Comparison of ENCODE assay signal across 3 cellular contexts in the genomic region with DNA sequence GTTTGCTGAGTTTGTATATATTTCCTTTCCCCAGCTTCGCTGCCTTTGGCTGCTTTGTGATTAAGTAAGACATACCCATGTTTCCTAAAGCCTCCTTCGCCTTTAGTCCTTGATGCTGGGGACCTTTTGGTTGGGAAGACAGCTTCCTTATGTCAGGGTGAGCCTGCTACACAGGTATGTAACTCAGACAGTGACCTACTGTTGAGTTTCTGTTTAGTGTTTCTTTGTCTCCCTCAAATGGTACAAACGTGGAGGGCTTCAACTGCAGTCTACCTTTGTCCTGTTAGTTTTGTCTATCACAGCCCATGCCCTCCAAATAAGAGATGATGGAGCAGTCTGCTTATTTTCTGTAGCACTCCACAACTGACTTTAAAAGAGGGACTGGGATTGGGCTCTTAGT.
TF ChIP-seq lines count a peak whose summit lies in the region.

No MANE protein-coding gene starts in this region.

TF ChIP-seq in GM23338, 12 proteins besides CTCF, POLR2A, EP300 and RAD21:
- TF ChIP-seq, protein P1, sequence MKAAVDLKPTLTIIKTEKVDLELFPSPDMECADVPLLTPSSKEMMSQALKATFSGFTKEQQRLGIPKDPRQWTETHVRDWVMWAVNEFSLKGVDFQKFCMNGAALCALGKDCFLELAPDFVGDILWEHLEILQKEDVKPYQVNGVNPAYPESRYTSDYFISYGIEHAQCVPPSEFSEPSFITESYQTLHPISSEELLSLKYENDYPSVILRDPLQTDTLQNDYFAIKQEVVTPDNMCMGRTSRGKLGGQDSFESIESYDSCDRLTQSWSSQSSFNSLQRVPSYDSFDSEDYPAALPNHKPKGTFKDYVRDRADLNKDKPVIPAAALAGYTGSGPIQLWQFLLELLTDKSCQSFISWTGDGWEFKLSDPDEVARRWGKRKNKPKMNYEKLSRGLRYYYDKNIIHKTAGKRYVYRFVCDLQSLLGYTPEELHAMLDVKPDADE (IDR thresholded peaks at IDR 0.05): no peak
- TF ChIP-seq EZH2 (IDR thresholded peaks at IDR 0.05; ENCODE audit: low read depth, unreplicated experiment): no peak

TF ChIP-seq in GM12878, 131 proteins besides CTCF, POLR2A, EP300 and RAD21 (continued from another document):
- TF ChIP-seq USF1 (IDR thresholded peaks at IDR 0.05; ENCODE audit: borderline replicate concordance, extremely low read length, insufficient read depth, low read depth, low read length): no peak
- TF ChIP-seq, protein P2, sequence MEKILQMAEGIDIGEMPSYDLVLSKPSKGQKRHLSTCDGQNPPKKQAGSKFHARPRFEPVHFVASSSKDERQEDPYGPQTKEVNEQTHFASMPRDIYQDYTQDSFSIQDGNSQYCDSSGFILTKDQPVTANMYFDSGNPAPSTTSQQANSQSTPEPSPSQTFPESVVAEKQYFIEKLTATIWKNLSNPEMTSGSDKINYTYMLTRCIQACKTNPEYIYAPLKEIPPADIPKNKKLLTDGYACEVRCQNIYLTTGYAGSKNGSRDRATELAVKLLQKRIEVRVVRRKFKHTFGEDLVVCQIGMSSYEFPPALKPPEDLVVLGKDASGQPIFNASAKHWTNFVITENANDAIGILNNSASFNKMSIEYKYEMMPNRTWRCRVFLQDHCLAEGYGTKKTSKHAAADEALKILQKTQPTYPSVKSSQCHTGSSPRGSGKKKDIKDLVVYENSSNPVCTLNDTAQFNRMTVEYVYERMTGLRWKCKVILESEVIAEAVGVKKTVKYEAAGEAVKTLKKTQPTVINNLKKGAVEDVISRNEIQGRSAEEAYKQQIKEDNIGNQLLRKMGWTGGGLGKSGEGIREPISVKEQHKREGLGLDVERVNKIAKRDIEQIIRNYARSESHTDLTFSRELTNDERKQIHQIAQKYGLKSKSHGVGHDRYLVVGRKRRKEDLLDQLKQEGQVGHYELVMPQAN (conservative IDR thresholded peaks at IDR 0.05): no peak

TF ChIP-seq in SK-N-SH treated with all-trans-retinoic acid at 6 μM for 48 hours, 23 proteins besides CTCF, POLR2A, EP300 and RAD21 (continued from another document):
- TF ChIP-seq ZFP3 (CRISPR knock-in tag; IDR thresholded peaks at IDR 0.05): no peak
- no peak for TF ChIP-seq ZC3H10 (CRISPR knock-in tag; IDR thresholded peaks at IDR 0.05)
- no peak for TF ChIP-seq ZNF70 (CRISPR knock-in tag; IDR thresholded peaks at IDR 0.05)
- TF ChIP-seq ISL1 (CRISPR knock-in tag; IDR thresholded peaks at IDR 0.05): no peak
- no peak for TF ChIP-seq CSDC2 (CRISPR knock-in tag; IDR thresholded peaks at IDR 0.05)
- no peak for TF ChIP-seq BACH2 (CRISPR knock-in tag; IDR thresholded peaks at IDR 0.05; ENCODE audit: borderline replicate concordance)
- TF ChIP-seq, protein P3, sequence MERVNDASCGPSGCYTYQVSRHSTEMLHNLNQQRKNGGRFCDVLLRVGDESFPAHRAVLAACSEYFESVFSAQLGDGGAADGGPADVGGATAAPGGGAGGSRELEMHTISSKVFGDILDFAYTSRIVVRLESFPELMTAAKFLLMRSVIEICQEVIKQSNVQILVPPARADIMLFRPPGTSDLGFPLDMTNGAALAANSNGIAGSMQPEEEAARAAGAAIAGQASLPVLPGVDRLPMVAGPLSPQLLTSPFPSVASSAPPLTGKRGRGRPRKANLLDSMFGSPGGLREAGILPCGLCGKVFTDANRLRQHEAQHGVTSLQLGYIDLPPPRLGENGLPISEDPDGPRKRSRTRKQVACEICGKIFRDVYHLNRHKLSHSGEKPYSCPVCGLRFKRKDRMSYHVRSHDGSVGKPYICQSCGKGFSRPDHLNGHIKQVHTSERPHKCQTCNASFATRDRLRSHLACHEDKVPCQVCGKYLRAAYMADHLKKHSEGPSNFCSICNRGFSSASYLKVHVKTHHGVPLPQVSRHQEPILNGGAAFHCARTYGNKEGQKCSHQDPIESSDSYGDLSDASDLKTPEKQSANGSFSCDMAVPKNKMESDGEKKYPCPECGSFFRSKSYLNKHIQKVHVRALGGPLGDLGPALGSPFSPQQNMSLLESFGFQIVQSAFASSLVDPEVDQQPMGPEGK (CRISPR knock-in tag; IDR thresholded peaks at IDR 0.05; ENCODE audit: borderline replicate concordance): no peak
- TF ChIP-seq TOX (CRISPR knock-in tag; IDR thresholded peaks at IDR 0.05; ENCODE audit: borderline replicate concordance): no peak
